ENCODE assay signal across 5 cellular contexts in genomic region chr4:121583396-121583795, GRCh38.
"Had no signal": no experiment of that assay in that cellular context is flagged by ENCODE, and none has a peak within 500 bp of the region (broad histone marks: within the 10 kb centered on the region; RNA-seq: fewer than 3 reads in every experiment).

No MANE protein-coding gene starts in this region.

- DNase-seq: H9, HCEC 1CT, IMR-90 had no signal

- H3K4me3 ChIP-seq: GM23338, K562 had no signal

- H3K27ac Mint-ChIP-seq: GM23338 had no signal

- ATAC-seq: GM23338, K562 had no signal

- H3K4me3 Mint-ChIP-seq: GM23338, H9 had no signal

- H3K9me3 Mint-ChIP-seq: GM23338, H9 had no signal
